In the genomic region with DNA sequence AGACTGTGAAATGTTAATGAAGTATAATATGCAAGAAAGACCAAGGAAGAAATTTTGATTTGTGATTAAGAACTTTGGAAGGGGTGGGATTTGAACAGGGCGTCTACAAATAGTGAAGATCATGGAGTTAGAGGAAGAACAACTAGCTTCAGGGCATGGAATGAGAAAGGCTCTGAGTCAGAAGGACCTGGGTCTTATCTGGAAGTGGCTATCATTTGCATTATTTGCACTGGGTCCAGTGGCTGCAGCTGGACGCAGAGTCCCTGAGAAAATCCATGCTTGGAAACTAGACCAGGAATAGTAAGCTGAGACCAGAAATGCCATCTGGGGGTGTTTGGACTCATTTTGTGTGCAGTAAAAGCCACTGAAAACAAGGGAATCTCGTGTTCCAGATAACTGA, we compare ENCODE assay signal across 24 cellular contexts. TPM values are rescaled to one million over a fixed set of nuclear protein-coding genes. Genes with fewer than 3 reads are reported as not detected.
"Had no signal": no experiment of that assay in that cellular context is flagged by ENCODE, and none has a peak within 500 bp of the region (broad histone marks: within the 10 kb centered on the region; RNA-seq: fewer than 3 reads in every experiment).

No MANE protein-coding gene starts in this region.

- H3K4me1 ChIP-seq: Peyer's patch had no signal

- ATAC-seq: activated T-cell treated with anti-CD3 and anti-CD28 coated beads, Interleukin-2, amount 50 U/mL, for 4 hours; K562; WTC11 had no signal

- H3K36me3 ChIP-seq: brain microvascular endothelial cell, cardiac muscle cell, Peyer's patch had no signal

- H3K9me3 Mint-ChIP-seq: activated naive CD4-positive, alpha-beta T cell treated with anti-CD3 and anti-CD28 coated beads for 36 hours; activated T-cell treated with anti-CD3 and anti-CD28 coated beads, Interleukin-2, amount 50 U/mL, for 4 hours; T-helper 1 cell treated with Interleukin-12 subunit alpha and Interleukin-12 subunit beta and Interleukin-4 antibody, amounts not matched to agents 30 μg/mL and 1 μg/mL, for 36 hours; WTC11 had no signal

- H3K27me3 ChIP-seq: Peyer's patch had no signal

- H3K4me3 Mint-ChIP-seq: activated naive CD4-positive, alpha-beta T cell treated with anti-CD3 and anti-CD28 coated beads for 36 hours; activated naive CD8-positive, alpha-beta T cell; activated T-cell treated with anti-CD3 and anti-CD28 coated beads, Interleukin-2, amount 50 U/mL, for 4 hours; T-helper 1 cell treated with Interleukin-12 subunit alpha and Interleukin-12 subunit beta and Interleukin-4 antibody, amounts not matched to agents 30 μg/mL and 1 μg/mL, for 36 hours; WTC11 had no signal

- FAIRE-seq: K562 had no signal

- H3K36me3 Mint-ChIP-seq: activated naive CD8-positive, alpha-beta T cell; WTC11 had no signal

- H3K4me3 ChIP-seq: cardiac muscle cell, K562, Peyer's patch had no signal

- DNase-seq: activated CD4-positive, alpha-beta T cell treated with anti-CD3 and anti-CD28 coated beads for 48 hours; activated CD4-positive, alpha-beta T cell treated with anti-CD3 and anti-CD28 coated beads, Interleukin-2, amount 50 U/mL, for 4 hours; activated CD4-positive, CD25-positive, alpha-beta regulatory T cell treated with anti-CD3 and anti-CD28 coated beads, Interleukin-2, amount 50 U/mL, for 72 hours; activated CD8-positive, alpha-beta memory T cell treated with anti-CD3 and anti-CD28 coated beads for 24 hours; activated effector memory CD4-positive, alpha-beta T cell treated with anti-CD3 and anti-CD28 coated beads, Interleukin-2, amount 50 U/mL, for 16 hours; activated naive CD4-positive, alpha-beta T cell treated with anti-CD3 and anti-CD28 coated beads for 36 hours; activated T-cell treated with anti-CD3 and anti-CD28 coated beads, Interleukin-2, amount 50 U/mL, for 4 hours; amygdala; brain microvascular endothelial cell; Karpas-422; NCI-H1105 treated with DMSO at 0.1 percent for 48 hours; NCI-H1436 treated with DMSO at 0.1 percent for 48 hours; NCI-H187; NCI-H2081; NCI-H774; NK-92 treated with Interleukin-12 subunit alpha and Interleukin-12 subunit beta, amount 100 ng/mL, for 24 hours; OCI-M1; Peyer's patch; SHP77 treated with DMSO at 0.1 percent for 48 hours had no signal

- H3K27ac Mint-ChIP-seq: activated naive CD4-positive, alpha-beta T cell treated with anti-CD3 and anti-CD28 coated beads for 36 hours; activated naive CD8-positive, alpha-beta T cell; T-helper 1 cell treated with Interleukin-12 subunit alpha and Interleukin-12 subunit beta and Interleukin-4 antibody, amounts not matched to agents 30 μg/mL and 1 μg/mL, for 36 hours; WTC11 had no signal

- H3K9me3 ChIP-seq: Peyer's patch had no signal

- H3K27ac ChIP-seq: brain microvascular endothelial cell, cardiac muscle cell, Peyer's patch had no signal

RNA-seq across cellular contexts. Expression of a gene that starts 4.3 kb away (rescaled TPM):
- total RNA-seq: activated naive CD4-positive, alpha-beta T cell treated with anti-CD3 and anti-CD28 coated beads for 36 hours had no signal
- polyA plus RNA-seq: K562 had no signal
